In the genomic region with DNA sequence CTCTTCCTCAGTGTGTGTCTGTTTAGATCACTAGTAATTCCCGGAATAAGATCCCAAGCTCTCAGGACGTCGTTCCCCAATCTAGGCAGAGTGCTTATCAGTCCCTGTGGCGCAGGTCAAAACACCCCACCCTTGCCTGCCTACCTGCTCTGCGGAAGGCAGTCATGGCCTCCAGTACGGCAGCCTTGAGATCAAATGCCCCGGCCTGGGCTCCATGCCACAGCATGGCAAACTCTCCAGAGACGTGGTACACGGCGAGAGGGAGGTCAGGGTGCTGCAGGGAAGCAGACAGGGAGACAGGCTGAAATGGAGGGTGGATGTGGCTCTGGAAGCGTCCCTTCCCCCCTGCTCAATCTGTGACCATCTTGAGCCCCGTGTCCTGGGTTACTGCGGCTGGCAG, we compare ENCODE assay signal across 19 cellular contexts. TPM values are rescaled to one million over a fixed set of nuclear protein-coding genes. Genes with fewer than 3 reads are reported as not detected.
DNase-seq lines count a peak whose midpoint lies in the region; ATAC-seq and TF ChIP-seq lines count a peak whose summit lies in the region.
"Had no signal": no experiment of that assay in that cellular context is flagged by ENCODE, and none has a peak within 500 bp of the region (broad histone marks: within the 10 kb centered on the region; RNA-seq: fewer than 3 reads in every experiment).

No MANE protein-coding gene starts in this region.

- intact Hi-C loops in adrenal gland (cut with DNase I) (no loop called here), left colon (cut with DNase I, micrococcal nuclease) (no loop called here)

- H3K9me3 ChIP-seq in adrenal gland (replicated peaks in 1 of 3) (no peaks in the 10 kb centered on the region), mucosa of stomach (ENCODE audit: control insufficient read depth, low read length) (no peaks in the 10 kb centered on the region)

- no peak overlapping the region for H3K4me3 Mint-ChIP-seq in type B pancreatic cell
- H3K4me3 Mint-ChIP-seq: CD8-positive, alpha-beta memory T cell had no signal

- peak; percentile 62 to 88 (median 83) for DNase-seq in adrenal gland
- peak in 1 of 2 donors; percentile 63 for DNase-seq in left colon
- DNase-seq in type B pancreatic cell (ENCODE audit: extremely low spot score, unreplicated experiment) = no peak
- no peak for DNase-seq in NCI-H2227 treated with DMSO at 0.1 percent for 48 hours (lab: John Stamatoyannopoulos, UW)
- no peak for DNase-seq in DMS53 treated with DMSO at 0.1 percent for 48 hours (lab: John Stamatoyannopoulos, UW; ENCODE audit: unreplicated experiment)
- DNase-seq in dedifferentiated amniotic fluid mesenchymal stem cell (ENCODE audit: extremely low spot score) = no peak
- DNase-seq: ACHN; C1 segment of cervical spinal cord; CD8-positive, alpha-beta memory T cell; DND-41; HCEC 1CT; NCI-H1105 treated with DMSO at 0.1 percent for 48 hours; NCI-H1694; NCI-H2081 treated with DMSO at 0.1 percent for 48 hours; NCI-H748 treated with DMSO at 0.1 percent for 48 hours; NK-92 treated with Interleukin-12 subunit alpha and Interleukin-12 subunit beta, amount 100 ng/mL, for 24 hours; SHP77 had no signal

- H3K27ac ChIP-seq in adrenal gland = peak overlapping the region in 3 of 5 donors; percentile 51 to 75 (median 73)
- H3K27ac ChIP-seq: SK-N-MC had no signal

- no peak for TF ChIP-seq CTCF in adrenal gland (IDR thresholded peaks at IDR 0.05)
- TF ChIP-seq CTCF in type B pancreatic cell (conservative IDR thresholded peaks at IDR 0.05) = no peak

- no peak for TF ChIP-seq POLR2A in adrenal gland (IDR thresholded peaks at IDR 0.05)

- H3K4me1 ChIP-seq in adrenal gland (replicated peaks in 1 of 2) = peaks cover 4 to 6% of the 10 kb centered on the region in 2 donors
- H3K4me1 ChIP-seq in mucosa of stomach (ENCODE audit: control insufficient read depth, insufficient read depth, low read length) = peaks cover 34% of the 10 kb centered on the region

- ATAC-seq in left colon = peak; percentile 65

- no peak overlapping the region for H3K4me3 ChIP-seq in adrenal gland
- H3K4me3 ChIP-seq in mucosa of stomach (ENCODE audit: low read length) = no peak overlapping the region
- H3K4me3 ChIP-seq: SK-N-MC had no signal

- H3K4me1 Mint-ChIP-seq in type B pancreatic cell (ENCODE audit: unreplicated experiment) = peaks cover 18% of the 10 kb centered on the region
- H3K4me1 Mint-ChIP-seq: CD8-positive, alpha-beta memory T cell had no signal

- H3K27me3 ChIP-seq in adrenal gland (no peaks in the 10 kb centered on the region), mucosa of stomach (ENCODE audit: control insufficient read depth, insufficient read depth, low read length) (no peaks in the 10 kb centered on the region)

- no peaks in the 10 kb centered on the region for H3K9me3 Mint-ChIP-seq in type B pancreatic cell
- H3K9me3 Mint-ChIP-seq: CD8-positive, alpha-beta memory T cell had no signal

- peak overlapping the region; percentile 75 for H3K27ac Mint-ChIP-seq in type B pancreatic cell
- H3K27ac Mint-ChIP-seq: CD8-positive, alpha-beta memory T cell had no signal

- peak overlapping the region; percentile 33 for H3K9ac ChIP-seq in mucosa of stomach (ENCODE audit: low read length)

- H3K36me3 ChIP-seq in adrenal gland (replicated peaks in 1 of 2) (peaks cover 0 to 66% of the 10 kb centered on the region in 2 donors), mucosa of stomach (ENCODE audit: control insufficient read depth, insufficient read depth, low read length) (peaks cover 19% of the 10 kb centered on the region)

- H3K27me3 Mint-ChIP-seq in type B pancreatic cell = no peaks in the 10 kb centered on the region
- H3K27me3 Mint-ChIP-seq: CD8-positive, alpha-beta memory T cell had no signal

- WGBS in adrenal gland, 4 donors = 38 to 81% (median 52%) methylated on average over 7 to 13 of the region's 13 CpGs

- peaks cover 27% of the 10 kb centered on the region for H3K36me3 Mint-ChIP-seq in type B pancreatic cell

RNA-seq across cellular contexts. Expression of gene HDHD3, which starts 12.0 kb away (rescaled TPM):
- total RNA-seq in adrenal gland = 100 to 1,000 TPM; 117 to 343 (median 243) TPM
- 100 to 1,000 TPM in 2 of 3 donors, 10 to 100 TPM in 1; 89.1 to 300 (median 180) TPM for polyA plus RNA-seq in adrenal gland
- total RNA-seq in left colon = 100 to 1,000 TPM; 143 to 156 TPM
- 33.9 and 53.1 TPM in 2 replicates for total RNA-seq in type B pancreatic cell (ENCODE audit: low replicate concordance)

RNA-seq across cellular contexts. Expression of gene ALAD, which starts 12.3 kb away (rescaled TPM):
- 100 to 1,000 TPM; 159 to 348 (median 245) TPM for total RNA-seq in adrenal gland
- 100 to 1,000 TPM; 112 to 244 (median 150) TPM for polyA plus RNA-seq in adrenal gland
- 10 to 100 TPM; 58.8 to 64.1 TPM for total RNA-seq in left colon
- total RNA-seq in type B pancreatic cell (ENCODE audit: low replicate concordance) = 41.4 and 57.0 TPM in 2 replicates

RNA-seq across cellular contexts. Expression of gene POLE3, which starts 21.6 kb away (rescaled TPM):
- total RNA-seq in adrenal gland = 10 to 100 TPM; 40.2 to 53.1 (median 42.5) TPM
- 10 to 100 TPM; 14.9 to 79.1 (median 23.6) TPM for polyA plus RNA-seq in adrenal gland
- 10 to 100 TPM; 19.5 to 23.3 TPM for total RNA-seq in left colon
- 43.2 and 54.9 TPM in 2 replicates for total RNA-seq in type B pancreatic cell (ENCODE audit: low replicate concordance)

RNA-seq across cellular contexts. Expression of gene C9orf43, which starts 21.7 kb away (rescaled TPM):
- total RNA-seq in adrenal gland (1 to 10 TPM in 4 of 8 donors, under 1 TPM in 4; 0.65 to 2.3 (median 1.3) TPM), left colon (under 1 TPM; 0.11 to 0.21 TPM), type B pancreatic cell (ENCODE audit: low replicate concordance) (0.80 and 0.88 TPM in 2 replicates)
- polyA plus RNA-seq in adrenal gland = 1 to 10 TPM; 1.8 to 5.1 (median 3.1) TPM

RNA-seq across cellular contexts. Expression of gene BSPRY, which starts 39.5 kb away (rescaled TPM):
- total RNA-seq in adrenal gland (10 to 100 TPM in 2 of 8 donors, 1 to 10 TPM in 6; 1.6 to 18.6 (median 6.0) TPM), left colon (10 to 100 TPM; 32.6 to 39.9 TPM), type B pancreatic cell (ENCODE audit: low replicate concordance) (9.0 and 22.6 TPM in 2 replicates)
- polyA plus RNA-seq in adrenal gland = 1 to 10 TPM; 1.4 to 3.2 (median 1.5) TPM

Comparison
In these comparisons a context has a peak if more than half of its experiments do, and no peak if none do; other contexts are left out.
1. DNase-seq: peak in adrenal gland (7 of 7); none in type B pancreatic cell (single experiment), NCI-H2227 treated with DMSO at 0.1 percent for 48 hours (single experiment), DMS53 treated with DMSO at 0.1 percent for 48 hours (single experiment) and dedifferentiated amniotic fluid mesenchymal stem cell (single experiment).